28 cellular contexts compared by ENCODE assay signal in the genomic region with DNA sequence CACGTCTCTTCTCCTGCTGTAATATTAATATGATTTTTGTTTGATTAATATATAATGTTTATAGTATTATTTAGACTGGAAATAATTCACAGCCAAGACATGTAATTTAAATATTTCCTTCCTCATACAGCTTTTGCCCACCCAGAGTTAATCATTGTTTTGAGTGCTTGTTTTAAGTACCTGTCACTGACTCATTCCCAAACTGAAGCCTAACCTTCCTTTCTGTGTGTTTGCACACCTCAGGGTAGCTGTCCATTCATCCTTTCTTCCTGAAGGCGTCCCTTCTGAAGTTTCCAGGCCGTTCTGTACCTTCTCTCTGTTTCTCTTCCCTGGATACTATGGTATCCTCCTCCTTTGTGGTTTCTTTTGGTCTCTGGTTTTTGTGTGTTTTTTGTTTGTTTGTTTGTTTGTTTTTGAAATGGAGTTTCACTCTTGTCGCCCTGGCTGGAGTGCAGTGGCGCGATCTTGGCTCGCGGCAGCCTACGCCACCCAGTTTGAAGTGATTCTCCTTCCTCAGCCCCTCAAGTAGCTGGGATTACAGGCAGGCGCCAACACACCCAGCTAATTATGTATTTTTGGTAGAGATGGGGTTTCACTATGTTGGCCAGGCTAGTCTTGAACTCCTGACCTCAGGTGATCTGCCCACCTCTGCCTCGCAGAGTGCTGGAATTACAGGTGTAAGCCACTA. TPM values are rescaled to one million over a fixed set of nuclear protein-coding genes. Genes with fewer than 3 reads are reported as not detected.
DNase-seq lines count a peak whose midpoint lies in the region; ATAC-seq, FAIRE-seq and TF ChIP-seq lines count a peak whose summit lies in the region.
"Had no signal": no experiment of that assay in that cellular context is flagged by ENCODE, and none has a peak within 500 bp of the region (broad histone marks: within the 10 kb centered on the region; RNA-seq: fewer than 3 reads in every experiment).

No MANE protein-coding gene starts in this region.

- TF ChIP-seq CTCF in WTC11 (IDR thresholded peaks at IDR 0.05) (no peak), type B pancreatic cell (conservative IDR thresholded peaks at IDR 0.05) (no peak)

- H3K9me3 Mint-ChIP-seq in WTC11 = no peaks in the 10 kb centered on the region
- no peaks in the 10 kb centered on the region for H3K9me3 Mint-ChIP-seq in type B pancreatic cell
- H3K9me3 Mint-ChIP-seq in activated T-cell treated with anti-CD3 and anti-CD28 coated beads, Interleukin-2, amount 50 U/mL, for 4 hours = no peaks in the 10 kb centered on the region
- H3K9me3 Mint-ChIP-seq: activated T-helper 2 cell treated with anti-CD3 and anti-CD28 coated beads, Interferon-gamma antibody, Interleukin-2, Interleukin-4, amounts not matched to agents 10 μg/mL and 5 μg/mL and 100 μg/mL, durations not matched to agents 14 hours and 24 hours and 36 hours; natural killer cell; stimulated activated naive CD8-positive, alpha-beta T cell treated with anti-CD3 and anti-CD28 coated beads, Interleukin-15, amount 100 ng/mL, for 72 hours had no signal

- peak; percentile 27 for DNase-seq in GM19239 (ENCODE audit: insufficient read length, low spot score)
- DNase-seq in WTC11 (ENCODE audit: low spot score) = no peak
- DNase-seq in type B pancreatic cell (ENCODE audit: extremely low spot score, unreplicated experiment) = no peak
- DNase-seq in activated T-cell treated with anti-CD3 and anti-CD28 coated beads, Interleukin-2, amount 50 U/mL, for 4 hours = no peak
- DNase-seq in NCI-H526 treated with DMSO at 0.1 percent for 48 hours (lab: John Stamatoyannopoulos, UW) = no peak
- DNase-seq in activated CD4-positive, alpha-beta T cell treated with anti-CD3 and anti-CD28 coated beads for 1 hour = no peak
- DNase-seq: activated CD4-positive, alpha-beta T cell treated with anti-CD3 and anti-CD28 coated beads for 36 hours; activated CD8-positive, alpha-beta memory T cell treated with anti-CD3 and anti-CD28 coated beads, Interleukin-2, amount 10 ng/mL, durations not matched to agents 7 days and 5 days; brain microvascular endothelial cell; cortex of kidney; foreskin fibroblast; GM23248; hypothalamus; islet precursor cell; mesendoderm; MV-4-11; natural killer cell; NCI-H1694 treated with DMSO at 0.1 percent for 48 hours; NK-92 treated with Interleukin-12 subunit alpha and Interleukin-12 subunit beta, amount 100 ng/mL, for 24 hours; posterior cingulate gyrus; stimulated activated naive CD8-positive, alpha-beta T cell treated with anti-CD3 and anti-CD28 coated beads, Interleukin-15, amount 100 ng/mL, for 72 hours; SW 1271; transverse colon had no signal

- H3K4me1 Mint-ChIP-seq in WTC11 (peaks cover 11% of the 10 kb centered on the region), type B pancreatic cell (ENCODE audit: unreplicated experiment) (peaks cover 18% of the 10 kb centered on the region)
- H3K4me1 Mint-ChIP-seq in activated T-cell treated with anti-CD3 and anti-CD28 coated beads, Interleukin-2, amount 50 U/mL, for 4 hours (ENCODE audit: low read depth) = peaks cover 24% of the 10 kb centered on the region
- H3K4me1 Mint-ChIP-seq: activated CD4-positive, alpha-beta T cell treated with anti-CD3 and anti-CD28 coated beads for 36 hours; natural killer cell had no signal

- ATAC-seq in HG02981 (IDR thresholded peaks at IDR 0.05; ENCODE audit: unreplicated experiment) (peak; percentile 60), WTC11 (no peak)
- no peak for ATAC-seq in activated T-cell treated with anti-CD3 and anti-CD28 coated beads, Interleukin-2, amount 50 U/mL, for 4 hours
- ATAC-seq: activated CD4-positive, alpha-beta T cell treated with anti-CD3 and anti-CD28 coated beads for 36 hours; activated CD8-positive, alpha-beta memory T cell treated with anti-CD3 and anti-CD28 coated beads, Interleukin-2, amount 10 ng/mL, durations not matched to agents 7 days and 5 days; K562; natural killer cell; stimulated activated naive CD8-positive, alpha-beta T cell treated with anti-CD3 and anti-CD28 coated beads, Interleukin-15, amount 100 ng/mL, for 72 hours had no signal

- no peaks in the 10 kb centered on the region for H3K36me3 Mint-ChIP-seq in WTC11
- H3K36me3 Mint-ChIP-seq in type B pancreatic cell = no peaks in the 10 kb centered on the region
- peaks cover 2% of the 10 kb centered on the region for H3K36me3 Mint-ChIP-seq in activated T-cell treated with anti-CD3 and anti-CD28 coated beads, Interleukin-2, amount 50 U/mL, for 4 hours (ENCODE audit: insufficient read depth)
- H3K36me3 Mint-ChIP-seq: activated CD8-positive, alpha-beta memory T cell treated with anti-CD3 and anti-CD28 coated beads, Interleukin-2, amount 10 ng/mL, durations not matched to agents 7 days and 5 days; natural killer cell had no signal

- CTCF ChIA-PET in WTC11 (lab: Charles Lee) = no interaction called here

- no peak for FAIRE-seq in GM19239 (lab: Jason Lieb, UNC)
- FAIRE-seq: D721Med, endometrium, K562 had no signal

- H3K27me3 Mint-ChIP-seq in WTC11 (ENCODE audit: low read depth) = no peaks in the 10 kb centered on the region
- no peaks in the 10 kb centered on the region for H3K27me3 Mint-ChIP-seq in type B pancreatic cell
- peaks cover 4% of the 10 kb centered on the region for H3K27me3 Mint-ChIP-seq in activated T-cell treated with anti-CD3 and anti-CD28 coated beads, Interleukin-2, amount 50 U/mL, for 4 hours (ENCODE audit: low read depth)
- H3K27me3 Mint-ChIP-seq: stimulated activated naive CD8-positive, alpha-beta T cell treated with anti-CD3 and anti-CD28 coated beads, Interleukin-15, amount 100 ng/mL, for 72 hours had no signal

- no peak overlapping the region for H3K4me3 Mint-ChIP-seq in WTC11
- no peak overlapping the region for H3K4me3 Mint-ChIP-seq in type B pancreatic cell
- no peak overlapping the region for H3K4me3 Mint-ChIP-seq in activated T-cell treated with anti-CD3 and anti-CD28 coated beads, Interleukin-2, amount 50 U/mL, for 4 hours
- H3K4me3 Mint-ChIP-seq: activated CD4-positive, alpha-beta T cell treated with anti-CD3 and anti-CD28 coated beads for 36 hours; activated CD8-positive, alpha-beta memory T cell treated with anti-CD3 and anti-CD28 coated beads, Interleukin-2, amount 10 ng/mL, durations not matched to agents 7 days and 5 days; natural killer cell; stimulated activated naive CD8-positive, alpha-beta T cell treated with anti-CD3 and anti-CD28 coated beads, Interleukin-15, amount 100 ng/mL, for 72 hours had no signal

- H3K27ac Mint-ChIP-seq in WTC11 (peak overlapping the region; percentile 7; the same call in 1 of the 2 replicates), type B pancreatic cell (peak overlapping the region; percentile 3)
- H3K27ac Mint-ChIP-seq: activated CD4-positive, alpha-beta T cell treated with anti-CD3 and anti-CD28 coated beads for 36 hours; activated CD8-positive, alpha-beta memory T cell treated with anti-CD3 and anti-CD28 coated beads, Interleukin-2, amount 10 ng/mL, durations not matched to agents 7 days and 5 days; activated T-helper 2 cell treated with anti-CD3 and anti-CD28 coated beads, Interferon-gamma antibody, Interleukin-2, Interleukin-4, amounts not matched to agents 10 μg/mL and 5 μg/mL and 100 μg/mL, durations not matched to agents 14 hours and 24 hours and 36 hours; natural killer cell; stimulated activated naive CD8-positive, alpha-beta T cell treated with anti-CD3 and anti-CD28 coated beads, Interleukin-15, amount 100 ng/mL, for 72 hours had no signal

- POLR2A ChIA-PET in WTC11 (lab: Charles Lee) = no interaction called here

TF ChIP-seq in WTC11, 78 proteins besides CTCF, POLR2A, EP300 and RAD21:
- TF ChIP-seq CDX4 (CRISPR knock-in tag; IDR thresholded peaks at IDR 0.05; ENCODE audit: borderline replicate concordance) = no peak
- no peak for TF ChIP-seq CREM (CRISPR knock-in tag; IDR thresholded peaks at IDR 0.05)

RNA-seq across cellular contexts. Expression of gene KANK1, which starts 22.6 kb away (rescaled TPM):
- total RNA-seq in WTC11 (2021) = 24.8 to 26.1 TPM (median 25.1 TPM) in 3 replicates
- total RNA-seq in type B pancreatic cell (ENCODE audit: low replicate concordance) = 54.6 and 68.3 TPM in 2 replicates
- 1 to 10 TPM in 2 of 3 donors, under 1 TPM in 1; 0.87 to 9.3 (median 3.6) TPM for total RNA-seq in activated T-cell treated with anti-CD3 and anti-CD28 coated beads, Interleukin-2, amount 50 U/mL, for 4 hours
